ENCODE assay signal across 10 cellular contexts in genomic region chr1:26045712-26046312, GRCh38. TPM values are rescaled to one million over a fixed set of nuclear protein-coding genes. Genes with fewer than 3 reads are reported as not detected.
DNase-seq lines count a peak whose midpoint lies in the region; ATAC-seq, FAIRE-seq and TF ChIP-seq lines count a peak whose summit lies in the region.
"Had no signal": no experiment of that assay in that cellular context is flagged by ENCODE, and none has a peak within 500 bp of the region (broad histone marks: within the 10 kb centered on the region; RNA-seq: fewer than 3 reads in every experiment).

A gene with protein sequence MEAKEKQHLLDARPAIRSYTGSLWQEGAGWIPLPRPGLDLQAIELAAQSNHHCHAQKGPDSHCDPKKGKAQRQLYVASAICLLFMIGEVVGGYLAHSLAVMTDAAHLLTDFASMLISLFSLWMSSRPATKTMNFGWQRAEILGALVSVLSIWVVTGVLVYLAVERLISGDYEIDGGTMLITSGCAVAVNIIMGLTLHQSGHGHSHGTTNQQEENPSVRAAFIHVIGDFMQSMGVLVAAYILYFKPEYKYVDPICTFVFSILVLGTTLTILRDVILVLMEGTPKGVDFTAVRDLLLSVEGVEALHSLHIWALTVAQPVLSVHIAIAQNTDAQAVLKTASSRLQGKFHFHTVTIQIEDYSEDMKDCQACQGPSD (minus strand): TSS chr1:26046118. CDS start chr1:26045896, 222 bp downstream.

- TF ChIP-seq POLR2A in HepG2 (IDR thresholded peaks at IDR 0.05; ENCODE audit: insufficient read depth in 1 of 2, low read depth in 2 of 2, low read length in 2 of 2) (no peak), Peyer's patch (IDR thresholded peaks at IDR 0.05) (no peak)

- 0% methylated on average over 4 of the region's 69 CpGs for WGBS in HepG2 (ENCODE audit: low lambda C conversion rate)

- H3K9me3 ChIP-seq in cardiac muscle cell (ENCODE audit: low read depth) = no peaks in the 10 kb centered on the region
- H3K9me3 ChIP-seq in HepG2 (ENCODE audit: low read length) = no peaks in the 10 kb centered on the region
- H3K9me3 ChIP-seq in Peyer's patch = no peaks in the 10 kb centered on the region

- intact Hi-C loops in cardiac septum (cut with DNase I) (no loop called here), HepG2 (cut with micrococcal nuclease; ENCODE audit: unreplicated experiment) (no loop called here)

- in situ Hi-C loops in HepG2 (cut with HindIII; ENCODE audit: extremely low pct_ligation_motif_present, low pct_unique_long_range_greater_than_20kb) = no loop called here

- peak; percentile 22 for ATAC-seq in HepG2

- CTCF ChIA-PET in HepG2 (lab: Yijun Ruan, JAX; ENCODE audit: low intra/inter-chr PET ratio, low total read pairs) = no interaction called here

- H4K20me1 ChIP-seq in HepG2 (ENCODE audit: insufficient read depth, low read length) = no peaks in the 10 kb centered on the region

- DNase-seq in cardiac muscle cell (ENCODE audit: low read depth in 1 of 2, low spot score in 1 of 2) (peak in 1 of 2 donors; percentile 57), cardiac septum (ENCODE audit: low spot score) (no peak), dermis blood vessel endothelial cell (peak; percentile 10), HepG2 (ENCODE audit: low spot score) (no peak), Peyer's patch (no peak), HuH-7.5 (ENCODE audit: low spot score) (no peak)
- no peak for DNase-seq in activated CD4-positive, alpha-beta T cell treated with anti-CD3 and anti-CD28 coated beads, Interleukin-2, amount 50 U/mL, for 4 hours
- DNase-seq in stimulated activated CD4-positive, alpha-beta T cell treated with anti-CD3 and anti-CD28 coated beads, Interleukin-4, amount 100 ng/mL, for 4 hours = no peak
- DNase-seq: CD8-positive, alpha-beta memory T cell; effector CD8-positive, alpha-beta T cell had no signal

- BruUV-seq in HepG2 (replicated peaks; lab: Mats Ljungman, UMichigan) = no TSS peak

- H3K4me3 ChIP-seq in cardiac muscle cell = peak within 1 kb of the TSS; percentile 15
- H3K4me3 ChIP-seq in HepG2 (replicated peaks in 1 of 3; ENCODE audit: insufficient read depth in 1 of 3, low read depth in 2 of 3, low read length in 3 of 3) = no peak within 1 kb of the TSS; a peak in 1 of 6 replicates
- peak within 1 kb of the TSS in 2 of 4 donors; percentile 40 to 44 for H3K4me3 ChIP-seq in Peyer's patch

- peaks cover 11% of the 10 kb centered on the region for H3K4me1 ChIP-seq in cardiac muscle cell (ENCODE audit: low read depth)
- no peaks in the 10 kb centered on the region for H3K4me1 ChIP-seq in HepG2 (ENCODE audit: insufficient read depth, low read length)
- H3K4me1 ChIP-seq in Peyer's patch = peaks cover 0 to 30% (median 6%) of the 10 kb centered on the region in 4 donors

- H3K27me3 ChIP-seq in cardiac muscle cell (peaks cover 66% of the 10 kb centered on the region), HepG2 (ENCODE audit: control insufficient read depth in 1 of 2, insufficient read depth in 2 of 2, low read length in 2 of 2) (peaks cover 28 to 84% of the 10 kb centered on the region in 2 experiments), Peyer's patch (peaks cover 0 to 16% of the 10 kb centered on the region in 2 donors)

- no peak for TF ChIP-seq RAD21 in HepG2 (CRISPR knock-in tag; IDR thresholded peaks at IDR 0.05)

- H3K27ac ChIP-seq in cardiac muscle cell (no peak within 1 kb of the TSS), HepG2 (ENCODE audit: extremely low read length, insufficient read depth, low read length) (no peak within 1 kb of the TSS), Peyer's patch (no peak within 1 kb of the TSS)

- TF ChIP-seq EP300 in HepG2 (IDR thresholded peaks at IDR 0.05; ENCODE audit: low read depth in 2 of 2, low read length in 2 of 2) (no peak), HepG2 (CRISPR knock-in tag; IDR thresholded peaks at IDR 0.05; ENCODE audit: borderline replicate concordance) (no peak)

- H3K36me3 ChIP-seq in cardiac muscle cell (no peaks in the 10 kb centered on the region), HepG2 (replicated peaks in 1 of 2; ENCODE audit: control insufficient read depth in 1 of 2, insufficient read depth in 2 of 2, low read length in 2 of 2) (no peaks in the 10 kb centered on the region), Peyer's patch (no peaks in the 10 kb centered on the region)

- no peaks in the 10 kb centered on the region for H3K79me2 ChIP-seq in HepG2 (ENCODE audit: insufficient read depth, low read length)

- H2AFZ ChIP-seq in HepG2 (ENCODE audit: low read length) = no peak within 1 kb of the TSS

- no peak for FAIRE-seq in HepG2 (lab: Jason Lieb, UNC)

- H3K4me2 ChIP-seq in HepG2 (ENCODE audit: low read depth, low read length) = peak within 1 kb of the TSS; percentile 23; the same call in 1 of the 2 replicates

- no peak for TF ChIP-seq CTCF in cardiac muscle cell (IDR thresholded peaks at IDR 0.05; ENCODE audit: low read depth, low read length)
- no peak for TF ChIP-seq CTCF in HepG2 (CRISPR knock-in tag; IDR thresholded peaks at IDR 0.05)
- TF ChIP-seq CTCF in Peyer's patch (IDR thresholded peaks at IDR 0.05) = no peak

- H3K9ac ChIP-seq in HepG2 (ENCODE audit: insufficient read depth, low read depth, low read length) = no peak within 1 kb of the TSS

- POLR2A ChIA-PET in HepG2 (lab: Yijun Ruan, JAX) = no interaction called here

TF ChIP-seq in HepG2, 621 proteins besides CTCF, POLR2A, EP300 and RAD21 (continues in another document):
- TF ChIP-seq, protein P1, sequence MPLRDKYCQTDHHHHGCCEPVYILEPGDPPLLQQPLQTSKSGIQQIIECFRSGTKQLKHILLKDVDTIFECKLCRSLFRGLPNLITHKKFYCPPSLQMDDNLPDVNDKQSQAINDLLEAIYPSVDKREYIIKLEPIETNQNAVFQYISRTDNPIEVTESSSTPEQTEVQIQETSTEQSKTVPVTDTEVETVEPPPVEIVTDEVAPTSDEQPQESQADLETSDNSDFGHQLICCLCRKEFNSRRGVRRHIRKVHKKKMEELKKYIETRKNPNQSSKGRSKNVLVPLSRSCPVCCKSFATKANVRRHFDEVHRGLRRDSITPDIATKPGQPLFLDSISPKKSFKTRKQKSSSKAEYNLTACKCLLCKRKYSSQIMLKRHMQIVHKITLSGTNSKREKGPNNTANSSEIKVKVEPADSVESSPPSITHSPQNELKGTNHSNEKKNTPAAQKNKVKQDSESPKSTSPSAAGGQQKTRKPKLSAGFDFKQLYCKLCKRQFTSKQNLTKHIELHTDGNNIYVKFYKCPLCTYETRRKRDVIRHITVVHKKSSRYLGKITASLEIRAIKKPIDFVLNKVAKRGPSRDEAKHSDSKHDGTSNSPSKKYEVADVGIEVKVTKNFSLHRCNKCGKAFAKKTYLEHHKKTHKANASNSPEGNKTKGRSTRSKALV (CRISPR knock-in tag; IDR thresholded peaks at IDR 0.05) = peak; percentile 23; the same call in 1 of the 2 replicates
- TF ChIP-seq HHEX (CRISPR knock-in tag; IDR thresholded peaks at IDR 0.05) (no peak), MTF1 (CRISPR knock-in tag; IDR thresholded peaks at IDR 0.05) (peak; percentile 82; the same call in 1 of the 2 replicates), ZNF777 (CRISPR knock-in tag; IDR thresholded peaks at IDR 0.05) (peak; percentile 35; the same call in 1 of the 2 replicates), ZNF740 (CRISPR knock-in tag; IDR thresholded peaks at IDR 0.05) (peak; percentile 45; the same call in 1 of the 2 replicates)
- TF ChIP-seq, protein P2, sequence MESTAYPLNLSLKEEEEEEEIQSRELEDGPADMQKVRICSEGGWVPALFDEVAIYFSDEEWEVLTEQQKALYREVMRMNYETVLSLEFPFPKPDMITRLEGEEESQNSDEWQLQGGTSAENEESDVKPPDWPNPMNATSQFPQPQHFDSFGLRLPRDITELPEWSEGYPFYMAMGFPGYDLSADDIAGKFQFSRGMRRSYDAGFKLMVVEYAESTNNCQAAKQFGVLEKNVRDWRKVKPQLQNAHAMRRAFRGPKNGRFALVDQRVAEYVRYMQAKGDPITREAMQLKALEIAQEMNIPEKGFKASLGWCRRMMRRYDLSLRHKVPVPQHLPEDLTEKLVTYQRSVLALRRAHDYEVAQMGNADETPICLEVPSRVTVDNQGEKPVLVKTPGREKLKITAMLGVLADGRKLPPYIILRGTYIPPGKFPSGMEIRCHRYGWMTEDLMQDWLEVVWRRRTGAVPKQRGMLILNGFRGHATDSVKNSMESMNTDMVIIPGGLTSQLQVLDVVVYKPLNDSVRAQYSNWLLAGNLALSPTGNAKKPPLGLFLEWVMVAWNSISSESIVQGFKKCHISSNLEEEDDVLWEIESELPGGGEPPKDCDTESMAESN (CRISPR knock-in tag; conservative IDR thresholded peaks at IDR 0.05) = 0 out of 2 replicates have a peak, but pooled peaks have one; percentile 39

RNA-seq across cellular contexts. Expression of the gene that starts here (rescaled TPM):
- total RNA-seq in cardiac muscle cell = 1.3 and 1.5 TPM in 2 replicates
- 0.16 and 1.8 TPM in 2 replicates for polyA plus RNA-seq in cardiac muscle cell
- 5.0 TPM for total RNA-seq in cardiac septum
- not detected in 2 replicates for total RNA-seq in dermis blood vessel endothelial cell
- total RNA-seq in HepG2 (2016; rRNA removed; fragmentation: Illumina TruSeq; extraction: Trizol) = not detected in 2 replicates
- total RNA-seq in HepG2 (2016; cell fraction: cytosol; rRNA removed; fragmentation: Illumina TruSeq; extraction: Trizol; ENCODE audit: low read depth) = not detected in 2 replicates
- total RNA-seq in HepG2 (2016; cell fraction: insoluble cytoplasmic fraction; rRNA removed; fragmentation: Illumina TruSeq; extraction: Trizol) = 0.04 TPM in 1 of 2 replicates, not detected in the other
- total RNA-seq in HepG2 (2016; cell fraction: membrane; rRNA removed; fragmentation: Illumina TruSeq; extraction: Trizol) = not detected in 2 replicates
- total RNA-seq in HepG2 (2016; cell fraction: nucleus; rRNA removed; fragmentation: Illumina TruSeq; extraction: Trizol) = not detected in 2 replicates
- polyA plus RNA-seq in HepG2 (2011; rRNA removed) = not detected in 2 replicates
- polyA plus RNA-seq in HepG2 (2011; cell fraction: cytosol; rRNA removed) = not detected in 2 replicates
- polyA plus RNA-seq in HepG2 (2011; cell fraction: nucleus; rRNA removed) = not detected in 2 replicates
- not detected in 2 replicates for polyA plus RNA-seq in HepG2 (2012)
- not detected in 2 replicates for polyA plus RNA-seq in HepG2 (2016; cell fraction: cytosol; fragmentation: Illumina TruSeq; extraction: Trizol; ENCODE audit: low read depth)
- not detected in 2 replicates for polyA plus RNA-seq in HepG2 (2016; cell fraction: insoluble cytoplasmic fraction; fragmentation: Illumina TruSeq; extraction: Trizol; ENCODE audit: low read depth)
- polyA plus RNA-seq in HepG2 (2016; cell fraction: membrane; fragmentation: Illumina TruSeq; extraction: Trizol; ENCODE audit: low read depth) = not detected in 2 replicates
- polyA plus RNA-seq in HepG2 (2016; cell fraction: nucleus; fragmentation: Illumina TruSeq; extraction: Trizol; ENCODE audit: insufficient read depth, low read depth) = not detected in 2 replicates
- polyA minus RNA-seq in HepG2 (2011; rRNA and poly(A)+ RNA removed; ENCODE audit: low replicate concordance) = 0.05 and 0.32 TPM in 2 replicates
- not detected in 2 replicates for polyA minus RNA-seq in HepG2 (2011; cell fraction: cytosol; rRNA and poly(A)+ RNA removed)
- polyA minus RNA-seq in HepG2 (2011; cell fraction: nucleus; rRNA and poly(A)+ RNA removed) = not detected in 2 replicates
- total RNA-seq in Peyer's patch = 10 to 100 TPM in 1 of 4 donors, 1 to 10 TPM in 1, under 1 TPM in 1, not detected in 1; 0.18 to 13.2 (median 1.7) TPM
- total RNA-seq: CD8-positive, alpha-beta memory T cell had no signal
- polyA plus RNA-seq: CD8-positive, alpha-beta memory T cell had no signal

Comparison
In these comparisons a context has a peak if more than half of its experiments do, and no peak if none do; other contexts are left out.
1. Peak in DNase-seq in dermis blood vessel endothelial cell; RNA of the gene not detected or under 1 TPM.
2. Peak in ATAC-seq and H3K4me2 ChIP-seq in HepG2; RNA of the gene not detected or under 1 TPM.